ENCODE assay signal across 14 cellular contexts in the genomic region with DNA sequence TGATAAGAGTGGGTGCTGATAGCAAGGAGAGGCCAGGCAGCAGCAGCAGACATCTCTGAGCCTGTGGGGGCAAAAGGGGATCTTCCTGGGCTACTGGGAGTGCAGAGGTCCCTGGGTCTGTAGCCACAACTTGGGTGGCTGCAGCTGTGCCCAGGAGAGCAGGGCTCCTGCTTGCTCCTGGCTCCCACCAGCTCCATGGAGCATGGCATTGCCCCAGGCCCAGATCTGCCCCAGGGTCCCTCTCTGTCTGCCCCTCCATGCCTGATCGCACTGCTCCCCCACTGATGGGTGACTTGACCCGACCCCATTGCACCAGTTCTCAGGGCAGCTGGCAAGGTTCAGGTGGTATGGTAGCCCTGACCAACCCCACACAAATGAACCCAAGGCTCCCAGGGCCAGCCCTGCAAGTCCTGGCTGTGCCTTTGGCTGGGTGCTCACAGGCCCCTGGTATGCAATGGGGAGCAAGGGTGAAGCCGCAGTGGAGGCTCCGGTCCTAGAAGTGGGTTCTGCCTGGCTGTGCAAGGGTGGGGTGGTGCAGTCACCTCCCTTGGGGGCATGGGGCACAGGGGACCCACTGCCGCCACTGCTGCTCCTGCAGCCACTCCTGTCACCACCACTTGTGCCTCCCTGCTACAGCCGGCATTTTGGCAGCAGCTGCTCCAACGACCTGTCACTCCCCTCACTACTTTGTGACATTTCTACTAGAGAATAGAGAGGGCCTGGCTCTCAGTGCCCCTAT.
DNase-seq lines count a peak whose midpoint lies in the region; ATAC-seq and TF ChIP-seq lines count a peak whose summit lies in the region.
"Had no signal": no experiment of that assay in that cellular context is flagged by ENCODE, and none has a peak within 500 bp of the region (broad histone marks: within the 10 kb centered on the region; RNA-seq: fewer than 3 reads in every experiment).

No MANE protein-coding gene starts in this region.

- H4K91ac ChIP-seq in IMR-90 (ENCODE audit: insufficient read depth, low read depth, low read length), result no peak overlapping the region
- H4K91ac ChIP-seq in neuronal stem cell (ENCODE audit: low read depth, low read length, poor library complexity), result no peak overlapping the region

- H3K18ac ChIP-seq in IMR-90 (ENCODE audit: low read depth, low read length) (no peak overlapping the region), neuronal stem cell (ENCODE audit: low read length) (peak overlapping the region; percentile 46)

- no peak overlapping the region for H3K4me3 ChIP-seq in IMR-90 (ENCODE audit: insufficient read depth, low read depth, low read length)
- no peak overlapping the region for H3K4me3 ChIP-seq in neuronal stem cell (ENCODE audit: low read length in 2 of 2)
- no peak overlapping the region for H3K4me3 ChIP-seq in upper lobe of left lung
- H3K4me3 ChIP-seq: A549, GM12878, GM23338 had no signal

- no CpG with 5 or more reads among the region's 7 CpGs for WGBS in IMR-90 (ENCODE audit: extremely low coverage in 2 of 2, insufficient read length in 1 of 2), 2 experiments
- WGBS in neuronal stem cell (ENCODE audit: extremely low coverage in 2 of 2, insufficient read length in 2 of 2, insufficient replicate concordance in 1 of 2), 2 donors, result no CpG with 5 or more reads among the region's 7 CpGs
- 76 to 95% methylated on average over 3 to 7 of the region's 7 CpGs for WGBS in upper lobe of left lung, 2 donors

- dilution Hi-C loops in IMR-90 (cut with HindIII; ENCODE audit: low sequenced_read_pairs, unreplicated experiment), result no loop called here

- H3K27me3 ChIP-seq in IMR-90 (ENCODE audit: control insufficient read depth, insufficient read depth, low read length) (no peaks in the 10 kb centered on the region), neuronal stem cell (ENCODE audit: control insufficient read depth in 3 of 3, insufficient read depth in 3 of 3, low read depth in 1 of 3, low read length in 3 of 3) (no peaks in the 10 kb centered on the region), upper lobe of left lung (no peaks in the 10 kb centered on the region)
- H3K27me3 ChIP-seq: BE2C had no signal

- no peaks in the 10 kb centered on the region for H3K9me3 ChIP-seq in IMR-90 (ENCODE audit: control insufficient read depth, insufficient read depth, low read length)
- H3K9me3 ChIP-seq in neuronal stem cell (replicated peaks in 1 of 2; ENCODE audit: control insufficient read depth in 2 of 2, insufficient read depth in 1 of 2, low read depth in 1 of 2, low read length in 2 of 2), result peaks cover 0 to 2% of the 10 kb centered on the region in 2 donors
- H3K9me3 ChIP-seq in upper lobe of left lung, result peaks cover 0 to 8% (median 3%) of the 10 kb centered on the region in 4 donors
- H3K9me3 ChIP-seq: A549, BE2C had no signal

- no peak for TF ChIP-seq EP300 in upper lobe of left lung (IDR thresholded peaks at IDR 0.05)

- H3K9ac ChIP-seq in IMR-90 (ENCODE audit: low read depth, low read length) (no peak overlapping the region), neuronal stem cell (ENCODE audit: low read depth, low read length, poor library complexity) (no peak overlapping the region)

- in situ Hi-C loops in IMR-90 (cut with MboI; ENCODE audit: low sequenced_read_pairs), result no loop called here

- intact Hi-C loops in IMR-90 (cut with micrococcal nuclease), result no loop called here

- no peak overlapping the region for H3K27ac Mint-ChIP-seq in chondrocyte (ENCODE audit: unreplicated experiment)
- H3K27ac Mint-ChIP-seq: CD4-positive, alpha-beta memory T cell; GM23338 had no signal

- no peak overlapping the region for H4K8ac ChIP-seq in IMR-90 (ENCODE audit: low read depth in 2 of 2, low read length in 2 of 2)
- no peak overlapping the region for H4K8ac ChIP-seq in neuronal stem cell (ENCODE audit: low read depth, low read length)

- POLR2A ChIA-PET in IMR-90 (lab: Charles Lee; ENCODE audit: unreplicated experiment), result no interaction called here

- no peak for TF ChIP-seq CTCF in IMR-90 (conservative IDR thresholded peaks at IDR 0.05; ENCODE audit: low read depth, low read length)
- no peak for TF ChIP-seq CTCF in chondrocyte (IDR thresholded peaks at IDR 0.05)
- no peak for TF ChIP-seq CTCF in upper lobe of left lung (IDR thresholded peaks at IDR 0.05)

- no peak overlapping the region for H3K27ac ChIP-seq in IMR-90 (ENCODE audit: insufficient read depth, low read length)
- H3K27ac ChIP-seq in neuronal stem cell (replicated peaks; ENCODE audit: low read length), result no peak overlapping the region
- H3K27ac ChIP-seq in upper lobe of left lung, result no peak overlapping the region
- H3K27ac ChIP-seq: A549, C4-2B had no signal

- no peaks in the 10 kb centered on the region for H3K79me1 ChIP-seq in IMR-90 (ENCODE audit: low read depth in 1 of 2, low read length in 2 of 2)
- no peaks in the 10 kb centered on the region for H3K79me1 ChIP-seq in neuronal stem cell (ENCODE audit: low read depth, low read length)

- H3K36me3 Mint-ChIP-seq in chondrocyte (ENCODE audit: low read depth), result no peaks in the 10 kb centered on the region
- H3K36me3 Mint-ChIP-seq: CD4-positive, alpha-beta memory T cell had no signal

- H2AK9ac ChIP-seq in IMR-90 (replicated peaks; ENCODE audit: low read depth, low read length, poor library complexity), result no peak overlapping the region

- H3K56ac ChIP-seq in IMR-90 (ENCODE audit: extremely low read depth, insufficient read depth, low read length), result no peak overlapping the region

- H3K23ac ChIP-seq in IMR-90 (ENCODE audit: low read depth, low read length), result no peak overlapping the region
- H3K23ac ChIP-seq in neuronal stem cell (ENCODE audit: low read depth, low read length, poor library complexity), result peak overlapping the region; percentile 14

- no peak overlapping the region for H3K4me3 Mint-ChIP-seq in chondrocyte (ENCODE audit: unreplicated experiment)
- H3K4me3 Mint-ChIP-seq: CD4-positive, alpha-beta memory T cell; GM23338 had no signal

- no peaks in the 10 kb centered on the region for H4K20me1 ChIP-seq in IMR-90 (ENCODE audit: insufficient read depth, low read length)

- H3K4me1 ChIP-seq in IMR-90 (ENCODE audit: control insufficient read depth, insufficient read depth, low read length), result no peaks in the 10 kb centered on the region
- H3K4me1 ChIP-seq in neuronal stem cell (ENCODE audit: control insufficient read depth in 2 of 2, insufficient read depth in 1 of 2, low read depth in 1 of 2, low read length in 2 of 2), result no peaks in the 10 kb centered on the region
- no peaks in the 10 kb centered on the region for H3K4me1 ChIP-seq in upper lobe of left lung
- H3K4me1 ChIP-seq: A549, BE2C had no signal

- H2BK15ac ChIP-seq in IMR-90 (ENCODE audit: low read depth, low read length) (no peak overlapping the region), neuronal stem cell (ENCODE audit: low read length) (no peak overlapping the region)

- no peak overlapping the region for H2BK20ac ChIP-seq in IMR-90 (ENCODE audit: low read depth, low read length)

- BruUV-seq in IMR-90 (replicated peaks; lab: Mats Ljungman, UMichigan), result no TSS peak

- no peak overlapping the region for H2BK12ac ChIP-seq in neuronal stem cell (ENCODE audit: low read length)

- no peaks in the 10 kb centered on the region for H3K36me3 ChIP-seq in IMR-90 (ENCODE audit: control insufficient read depth, insufficient read depth, low read length)
- H3K36me3 ChIP-seq in neuronal stem cell (replicated peaks in 1 of 2; ENCODE audit: control insufficient read depth in 2 of 2, insufficient read depth in 2 of 2, low read length in 2 of 2), result no peaks in the 10 kb centered on the region
- no peaks in the 10 kb centered on the region for H3K36me3 ChIP-seq in upper lobe of left lung
- H3K36me3 ChIP-seq: BE2C had no signal

- no peak overlapping the region for H2BK5ac ChIP-seq in IMR-90 (ENCODE audit: low read depth, low read length, poor library complexity, severe bottlenecking)
- no peak overlapping the region for H2BK5ac ChIP-seq in neuronal stem cell (ENCODE audit: low read length)

- DNase-seq in IMR-90 (no peak), chondrocyte (ENCODE audit: low spot score) (peak; percentile 82), neuronal stem cell (ENCODE audit: low spot score) (no peak), upper lobe of left lung (peak in 1 of 2 donors; percentile 30), NCI-H774 (lab: John Stamatoyannopoulos, UW) (no peak)
- DNase-seq: BE2C; CD4-positive, alpha-beta memory T cell; DMS79; H7 had no signal

- no peak overlapping the region for H3K4ac ChIP-seq in IMR-90 (ENCODE audit: low read depth, low read length)
- no peak overlapping the region for H3K4ac ChIP-seq in neuronal stem cell (ENCODE audit: low read length)

- TF ChIP-seq POLR2A in IMR-90 (IDR thresholded peaks at IDR 0.05; ENCODE audit: low read depth, low read length) (no peak), upper lobe of left lung (IDR thresholded peaks at IDR 0.05) (no peak)

- TF ChIP-seq RAD21 in IMR-90 (IDR thresholded peaks at IDR 0.05; ENCODE audit: low read length), result no peak

- CTCF ChIA-PET in IMR-90 (lab: Yijun Ruan, JAX), result no interaction called here

- H2BK120ac ChIP-seq in IMR-90 (ENCODE audit: low read depth, low read length) (no peak overlapping the region), neuronal stem cell (ENCODE audit: low read depth, low read length) (no peak overlapping the region)

- H2AK5ac ChIP-seq in IMR-90 (ENCODE audit: low read depth, low read length), result no peak overlapping the region
- H2AK5ac ChIP-seq in neuronal stem cell (ENCODE audit: low read depth, low read length), result no peak overlapping the region

- peaks cover 4% of the 10 kb centered on the region for H3K27me3 Mint-ChIP-seq in chondrocyte (ENCODE audit: low read depth)

- no peak overlapping the region for H4K5ac ChIP-seq in IMR-90 (ENCODE audit: low read depth, low read length)

- H3K9me3 Mint-ChIP-seq in chondrocyte (ENCODE audit: low read depth), result no peaks in the 10 kb centered on the region

- H2AFZ ChIP-seq in IMR-90 (replicated peaks; ENCODE audit: low read length, poor library complexity) (peak overlapping the region; percentile 58), neuronal stem cell (ENCODE audit: low read length) (no peak overlapping the region)
- H2AFZ ChIP-seq: GM23338 had no signal

- no peak overlapping the region for H3K14ac ChIP-seq in IMR-90 (replicated peaks; ENCODE audit: low read depth, low read length)
- no peak overlapping the region for H3K14ac ChIP-seq in neuronal stem cell (ENCODE audit: low read length)

- no peaks in the 10 kb centered on the region for H3K4me1 Mint-ChIP-seq in chondrocyte (ENCODE audit: low read depth)
- H3K4me1 Mint-ChIP-seq: CD4-positive, alpha-beta memory T cell; GM23338 had no signal

- H3K4me2 ChIP-seq in IMR-90 (ENCODE audit: low read depth, low read length) (no peak overlapping the region), neuronal stem cell (ENCODE audit: insufficient read depth, low read length, poor library complexity, severe bottlenecking) (no peak overlapping the region)
- H3K4me2 ChIP-seq: A549, GM23338 had no signal

- ATAC-seq in IMR-90 (ENCODE audit: low read depth) (no peak), upper lobe of left lung (ENCODE audit: low FRiP score in 2 of 2) (peak; percentile 26 to 31), HG03025 (IDR thresholded peaks at IDR 0.05; ENCODE audit: low FRiP score, unreplicated experiment) (no peak)
- ATAC-seq: A549, GM12878, GM23338 had no signal

- H3K9me1 ChIP-seq in IMR-90 (ENCODE audit: insufficient read depth, low read length), result no peaks in the 10 kb centered on the region

Comparison
In these comparisons a context has a peak if more than half of its experiments do, and no peak if none do; other contexts are left out.
1. ATAC-seq: peak in upper lobe of left lung (2 of 2); none in IMR-90 (single experiment) and HG03025 (single experiment).